Comparison of ENCODE assay signal across 28 cellular contexts in genomic region chr6:109212683-109213082, GRCh38.
"Had no signal": no experiment of that assay in that cellular context is flagged by ENCODE, and none has a peak within 500 bp of the region (broad histone marks: within the 10 kb centered on the region; RNA-seq: fewer than 3 reads in every experiment).

No MANE protein-coding gene starts in this region.

- H3K4me1 Mint-ChIP-seq: stimulated activated effector memory CD8-positive, alpha-beta T cell treated with anti-CD3 and anti-CD28 coated beads, Interleukin-12 subunit alpha, Interleukin-12 subunit beta, amount 100 ng/mL, for 72 hours; stimulated activated naive B cell treated with anti-CD40 and anti-IgM and Interleukin-4, amounts not matched to agents 10 μg/mL and 1 μg/mL and 100 μg/mL, for 72 hours; stimulated activated naive CD8-positive, alpha-beta T cell treated with anti-CD3 and anti-CD28 coated beads, Interleukin-15, amount 100 ng/mL, for 72 hours had no signal

- H3K27ac Mint-ChIP-seq: stimulated activated effector memory CD8-positive, alpha-beta T cell treated with anti-CD3 and anti-CD28 coated beads, Interleukin-12 subunit alpha, Interleukin-12 subunit beta, amount 100 ng/mL, for 72 hours; stimulated activated naive B cell treated with anti-CD40 and anti-IgM and Interleukin-4, amounts not matched to agents 10 μg/mL and 1 μg/mL and 100 μg/mL, for 72 hours; stimulated activated naive CD8-positive, alpha-beta T cell treated with anti-CD3 and anti-CD28 coated beads, Interleukin-15, amount 100 ng/mL, for 72 hours; stimulated activated naive CD8-positive, alpha-beta T cell treated with anti-CD3 and anti-CD28 coated beads, Interleukin-15, Interleukin-2, amounts not matched to agents 100 ng/mL and 50 ng/mL, for 24 hours; type B pancreatic cell had no signal

- H3K36me3 Mint-ChIP-seq: stimulated activated effector memory CD8-positive, alpha-beta T cell treated with anti-CD3 and anti-CD28 coated beads, Interleukin-12 subunit alpha, Interleukin-12 subunit beta, amount 100 ng/mL, for 72 hours; type B pancreatic cell had no signal

- H3K4me3 ChIP-seq: stomach, suprapubic skin, testis, thoracic aorta, thyroid gland, tibial artery, tibial nerve, transverse colon, upper lobe of left lung, upper lobe of right lung, uterus, vagina had no signal

- H3K27me3 ChIP-seq: stomach, suprapubic skin, testis, thyroid gland, tibial artery, tibial nerve, transverse colon, upper lobe of left lung, upper lobe of right lung, uterus, vagina had no signal

- ATAC-seq: stimulated activated effector memory CD8-positive, alpha-beta T cell treated with anti-CD3 and anti-CD28 coated beads, Interleukin-12 subunit alpha, Interleukin-12 subunit beta, amount 100 ng/mL, for 72 hours; stimulated activated naive B cell treated with anti-CD40 and anti-IgM and Interleukin-4, amounts not matched to agents 10 μg/mL and 1 μg/mL and 100 μg/mL, for 72 hours; stimulated activated naive CD8-positive, alpha-beta T cell treated with anti-CD3 and anti-CD28 coated beads, Interleukin-15, amount 100 ng/mL, for 72 hours; stimulated activated naive CD8-positive, alpha-beta T cell treated with anti-CD3 and anti-CD28 coated beads, Interleukin-15, Interleukin-2, amounts not matched to agents 100 U/mL and 50 U/mL, for 24 hours; upper lobe of right lung had no signal

- H3K4me1 ChIP-seq: stomach, suprapubic skin, testis, thyroid gland, tibial artery, tibial nerve, transverse colon, upper lobe of left lung, upper lobe of right lung, uterus, vagina had no signal

- FAIRE-seq: urothelium cell line had no signal

- H3K27ac ChIP-seq: stomach, suprapubic skin, testis, thoracic aorta, thyroid gland, tibial artery, tibial nerve, transverse colon, upper lobe of left lung, upper lobe of right lung, uterus, vagina had no signal

- H3K36me3 ChIP-seq: stomach, suprapubic skin, thoracic aorta, thyroid gland, tibial artery, tibial nerve, transverse colon, upper lobe of left lung, upper lobe of right lung, uterus, vagina had no signal

- H3K27me3 Mint-ChIP-seq: stimulated activated naive B cell treated with anti-CD40 and anti-IgM and Interleukin-4, amounts not matched to agents 10 μg/mL and 1 μg/mL and 100 μg/mL, for 72 hours; stimulated activated naive CD8-positive, alpha-beta T cell treated with anti-CD3 and anti-CD28 coated beads, Interleukin-15, amount 100 ng/mL, for 72 hours; type B pancreatic cell had no signal

- H3K4me3 Mint-ChIP-seq: stimulated activated effector memory CD8-positive, alpha-beta T cell treated with anti-CD3 and anti-CD28 coated beads, Interleukin-12 subunit alpha, Interleukin-12 subunit beta, amount 100 ng/mL, for 72 hours; stimulated activated naive B cell treated with anti-CD40 and anti-IgM and Interleukin-4, amounts not matched to agents 10 μg/mL and 1 μg/mL and 100 μg/mL, for 72 hours; stimulated activated naive CD8-positive, alpha-beta T cell treated with anti-CD3 and anti-CD28 coated beads, Interleukin-15, amount 100 ng/mL, for 72 hours; stimulated activated naive CD8-positive, alpha-beta T cell treated with anti-CD3 and anti-CD28 coated beads, Interleukin-15, Interleukin-2, amounts not matched to agents 100 ng/mL and 50 ng/mL, for 24 hours; type B pancreatic cell had no signal

- DNase-seq: stimulated activated CD4-positive, alpha-beta T cell treated with anti-CD3 and anti-CD28 coated beads, Interleukin-2, amount 100 ng/mL, for 48 hours; stimulated activated CD4-positive, alpha-beta T cell treated with anti-CD3 and anti-CD28 coated beads, Interleukin-4, amount 100 ng/mL, for 1 hour; stimulated activated CD4-positive, alpha-beta T cell treated with anti-CD3 and anti-CD28 coated beads, Interleukin-4, amount 100 ng/mL, for 24 hours; stimulated activated CD4-positive, alpha-beta T cell treated with anti-CD3 and anti-CD28 coated beads, Interleukin-4, amount 100 ng/mL, for 4 hours; stimulated activated CD8-positive, alpha-beta memory T cell treated with anti-CD3 and anti-CD28 coated beads, Interleukin-4, amount 100 ng/mL, for 48 hours; stimulated activated naive B cell treated with anti-CD40 and anti-IgM and Interleukin-4, amounts not matched to agents 10 μg/mL and 1 μg/mL and 100 μg/mL, for 72 hours; stimulated activated naive CD4-positive, alpha-beta T cell; stimulated activated naive CD4-positive, alpha-beta T cell treated with Interleukin-2 at 50 U/mL for 16 hours; stimulated activated naive CD8-positive, alpha-beta T cell treated with anti-CD3 and anti-CD28 coated beads, Interleukin-15, amount 100 ng/mL, for 72 hours; stimulated activated naive CD8-positive, alpha-beta T cell treated with anti-CD3 and anti-CD28 coated beads, Interleukin-15, Interleukin-2, amounts not matched to agents 100 U/mL and 50 U/mL, for 24 hours; stomach; substantia nigra; testis; thyroid gland; tibial artery; transverse colon; trophoblast cell; upper lobe of left lung; upper lobe of right lung; uterus had no signal

- H3K9me3 ChIP-seq: suprapubic skin, testis, thoracic aorta, thyroid gland, vagina had no signal
